24 cellular contexts compared by ENCODE assay signal in genomic region chr16:75292691-75293090, GRCh38. TPM values are rescaled to one million over a fixed set of nuclear protein-coding genes. Genes with fewer than 3 reads are reported as not detected.
"Had no signal": no experiment of that assay in that cellular context is flagged by ENCODE, and none has a peak within 500 bp of the region (broad histone marks: within the 10 kb centered on the region; RNA-seq: fewer than 3 reads in every experiment).

No MANE protein-coding gene starts in this region.

- H3K27ac Mint-ChIP-seq: naive thymus-derived CD4-positive, alpha-beta T cell; nephron; neural progenitor cell; progenitor cell of endocrine pancreas; type B pancreatic cell had no signal

- H3K4me3 ChIP-seq: dorsolateral prefrontal cortex, neural progenitor cell, right lobe of liver, stomach, testis, tibial artery had no signal

- H3K79me2 ChIP-seq: parathyroid adenoma had no signal

- H3K27me3 ChIP-seq: dorsolateral prefrontal cortex, neural progenitor cell, right lobe of liver, stomach, testis, tibial artery had no signal

- H3K27me3 Mint-ChIP-seq: progenitor cell of endocrine pancreas, type B pancreatic cell had no signal

- H3K4me2 ChIP-seq: neural progenitor cell had no signal

- ATAC-seq: left lobe of liver; naive thymus-derived CD4-positive, alpha-beta T cell; right lobe of liver had no signal

- DNase-seq: dorsolateral prefrontal cortex; effector CD4-positive, alpha-beta T cell; head of caudate nucleus; kidney; mesendoderm; midbrain; naive thymus-derived CD4-positive, alpha-beta T cell; right lobe of liver; small intestine; stimulated activated CD4-positive, alpha-beta T cell treated with anti-CD3 and anti-CD28 coated beads, Interleukin-12 subunit alpha, Interleukin-12 subunit beta, amount 100 ng/mL, for 4 hours; stimulated activated CD4-positive, alpha-beta T cell treated with anti-CD3 and anti-CD28 coated beads, Interleukin-1b, Interleukin-23, amount 100 ng/mL, for 48 hours; stimulated activated CD4-positive, alpha-beta T cell treated with anti-CD3 and anti-CD28 coated beads, Interleukin-4, amount 100 ng/mL, for 1 hour; stimulated activated CD8-positive, alpha-beta memory T cell treated with anti-CD3 and anti-CD28 coated beads, Interleukin-4, amount 100 ng/mL, for 48 hours; stimulated activated naive CD4-positive, alpha-beta T cell; stomach; substantia nigra; testis; tibial artery had no signal

- H3K27ac ChIP-seq: dorsolateral prefrontal cortex, neural progenitor cell, parathyroid adenoma, right lobe of liver, tibial artery had no signal

- H3K9ac ChIP-seq: neural progenitor cell, parathyroid adenoma had no signal

- H3K4me3 Mint-ChIP-seq: naive thymus-derived CD4-positive, alpha-beta T cell; nephron; neural progenitor cell; type B pancreatic cell had no signal

- H2AFZ ChIP-seq: neural progenitor cell, parathyroid adenoma had no signal

- H3K4me1 ChIP-seq: parathyroid adenoma, right lobe of liver, tibial artery had no signal

- H3K9me3 ChIP-seq: right lobe of liver, stomach, testis, tibial artery had no signal

- H3K9me3 Mint-ChIP-seq: nephron, neural progenitor cell, type B pancreatic cell had no signal

- H3K36me3 ChIP-seq: neural progenitor cell had no signal

RNA-seq across cellular contexts. Expression of gene BCAR1, which starts 41.3 kb away (rescaled TPM):
- total RNA-seq: naive thymus-derived CD4-positive, alpha-beta T cell had no signal
- polyA plus RNA-seq: naive thymus-derived CD4-positive, alpha-beta T cell had no signal
